9 cellular contexts compared by ENCODE assay signal in the genomic region with DNA sequence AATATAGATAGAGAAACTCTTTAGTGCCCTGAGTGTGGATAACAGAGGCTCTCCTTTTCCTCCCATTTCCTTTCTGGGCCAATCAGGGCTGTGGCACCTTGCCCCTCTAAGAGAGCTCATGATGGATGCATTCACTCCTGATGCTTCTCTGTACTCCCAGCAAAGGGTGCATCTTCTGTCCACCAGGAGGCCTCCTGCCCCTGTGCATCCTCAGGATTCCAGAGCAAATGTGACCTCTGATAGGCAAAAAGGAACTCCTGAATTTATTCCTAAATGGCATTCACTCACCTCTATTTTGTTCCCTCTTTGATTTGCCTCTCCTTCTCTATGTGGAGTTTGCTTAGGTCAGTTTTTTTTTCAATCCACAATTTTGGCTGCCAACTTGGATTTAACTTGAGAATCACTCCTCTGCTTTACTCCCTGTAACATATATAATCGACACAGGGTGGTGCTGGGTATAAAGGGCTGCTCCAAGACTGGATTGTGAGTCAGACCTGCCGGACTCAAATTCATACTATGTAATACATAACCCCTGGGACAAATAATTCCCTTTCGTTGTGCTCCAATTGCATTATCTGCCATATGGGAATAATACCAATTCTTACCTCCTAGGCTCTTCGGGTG. TPM values are rescaled to one million over a fixed set of nuclear protein-coding genes. Genes with fewer than 3 reads are reported as not detected.
DNase-seq lines count a peak whose midpoint lies in the region; ATAC-seq and TF ChIP-seq lines count a peak whose summit lies in the region.
"Had no signal": no experiment of that assay in that cellular context is flagged by ENCODE, and none has a peak within 500 bp of the region (broad histone marks: within the 10 kb centered on the region; RNA-seq: fewer than 3 reads in every experiment).

No MANE protein-coding gene starts in this region.

- H3K27ac ChIP-seq in left ventricle myocardium inferior (replicated peaks) (no peak overlapping the region), psoas muscle (no peak overlapping the region)

- intact Hi-C loops in left ventricle myocardium inferior (cut with micrococcal nuclease), result no loop called here
- intact Hi-C loops in left cardiac atrium (cut with DNase I), result no loop called here
- intact Hi-C loops in psoas muscle (cut with DNase I), result no loop called here

- H3K4me1 ChIP-seq in left ventricle myocardium inferior (no peaks in the 10 kb centered on the region), psoas muscle (no peaks in the 10 kb centered on the region)

- H3K4me3 ChIP-seq in left ventricle myocardium inferior (no peak overlapping the region), psoas muscle (no peak overlapping the region)

- H3K27me3 ChIP-seq in left ventricle myocardium inferior (ENCODE audit: low read depth) (peaks cover 59% of the 10 kb centered on the region), psoas muscle (ENCODE audit: insufficient read depth in 3 of 3, low read length in 2 of 3) (peaks cover 0 to 6% (median 3%) of the 10 kb centered on the region in 3 donors)

- WGBS in psoas muscle, 3 donors, result 60 to 70% (median 67%) methylated on average over 4 of the region's 4 CpGs

- H3K36me3 Mint-ChIP-seq in chondrocyte (ENCODE audit: low read depth), result no peaks in the 10 kb centered on the region
- no peaks in the 10 kb centered on the region for H3K36me3 Mint-ChIP-seq in stimulated activated memory B cell treated with anti-CD40 and anti-IgM and Interleukin-4, amounts not matched to agents 10 μg/mL and 1 μg/mL and 100 μg/mL, for 72 hours

- TF ChIP-seq CTCF in left ventricle myocardium inferior (IDR thresholded peaks at IDR 0.05; ENCODE audit: borderline replicate concordance), result peak; percentile 38
- peak; percentile 81 for TF ChIP-seq CTCF in chondrocyte (IDR thresholded peaks at IDR 0.05)
- TF ChIP-seq CTCF in psoas muscle (IDR thresholded peaks at IDR 0.05), result peak; percentile 11

- H3K9me3 Mint-ChIP-seq in chondrocyte (ENCODE audit: low read depth), result peaks cover 7% of the 10 kb centered on the region
- H3K9me3 Mint-ChIP-seq in stimulated activated memory B cell treated with anti-CD40 and anti-IgM and Interleukin-4, amounts not matched to agents 10 μg/mL and 1 μg/mL and 100 μg/mL, for 72 hours, result peaks cover 3% of the 10 kb centered on the region

- peaks cover 9% of the 10 kb centered on the region for H3K9me3 ChIP-seq in left ventricle myocardium inferior (replicated peaks)
- peaks cover 4% of the 10 kb centered on the region for H3K9me3 ChIP-seq in psoas muscle

- H3K27me3 Mint-ChIP-seq in chondrocyte (ENCODE audit: low read depth), result peaks cover 41% of the 10 kb centered on the region
- H3K27me3 Mint-ChIP-seq in stimulated activated memory B cell treated with anti-CD40 and anti-IgM and Interleukin-4, amounts not matched to agents 10 μg/mL and 1 μg/mL and 100 μg/mL, for 72 hours, result no peaks in the 10 kb centered on the region

- no peaks in the 10 kb centered on the region for H3K4me1 Mint-ChIP-seq in chondrocyte (ENCODE audit: low read depth)
- H3K4me1 Mint-ChIP-seq in stimulated activated memory B cell treated with anti-CD40 and anti-IgM and Interleukin-4, amounts not matched to agents 10 μg/mL and 1 μg/mL and 100 μg/mL, for 72 hours, result peaks cover 8% of the 10 kb centered on the region

- DNase-seq in left ventricle myocardium inferior, result no peak
- DNase-seq in left cardiac atrium, result no peak
- DNase-seq in NCI-H1930 (lab: John Stamatoyannopoulos, UW), result peak; percentile 9 to 11
- no peak for DNase-seq in chondrocyte (ENCODE audit: low spot score)
- DNase-seq in psoas muscle, result no peak
- no peak for DNase-seq in activated naive CD4-positive, alpha-beta T cell (lab: John Stamatoyannopoulos, UW)

- no peak overlapping the region for H3K27ac Mint-ChIP-seq in chondrocyte (ENCODE audit: unreplicated experiment)
- no peak overlapping the region for H3K27ac Mint-ChIP-seq in stimulated activated memory B cell treated with anti-CD40 and anti-IgM and Interleukin-4, amounts not matched to agents 10 μg/mL and 1 μg/mL and 100 μg/mL, for 72 hours

- ATAC-seq in left cardiac atrium (no peak), psoas muscle (no peak), HG02885 (IDR thresholded peaks at IDR 0.05; ENCODE audit: poor library complexity, unreplicated experiment) (no peak)
- ATAC-seq in stimulated activated memory B cell treated with anti-CD40 and anti-IgM and Interleukin-4, amounts not matched to agents 10 μg/mL and 1 μg/mL and 100 μg/mL, for 72 hours, result no peak

- H3K4me3 Mint-ChIP-seq in chondrocyte (ENCODE audit: unreplicated experiment), result no peak overlapping the region
- no peak overlapping the region for H3K4me3 Mint-ChIP-seq in stimulated activated memory B cell treated with anti-CD40 and anti-IgM and Interleukin-4, amounts not matched to agents 10 μg/mL and 1 μg/mL and 100 μg/mL, for 72 hours

- no peaks in the 10 kb centered on the region for H3K36me3 ChIP-seq in left ventricle myocardium inferior
- H3K36me3 ChIP-seq in psoas muscle (ENCODE audit: insufficient read depth in 1 of 2, low read depth in 1 of 2), result no peaks in the 10 kb centered on the region

RNA-seq across cellular contexts. Expression of gene MRGPRX4, which starts 1.1 kb away (rescaled TPM):
- total RNA-seq in left ventricle myocardium inferior, result not detected
- total RNA-seq in left cardiac atrium, result not detected
- not detected in 3 replicates for total RNA-seq in chondrocyte
- total RNA-seq in psoas muscle, result not detected
- polyA plus RNA-seq in psoas muscle, result not detected
- total RNA-seq: astrocyte had no signal

RNA-seq across cellular contexts. Expression of gene MRGPRX3, which starts 39.1 kb away (rescaled TPM):
- total RNA-seq in left ventricle myocardium inferior, result not detected
- not detected for total RNA-seq in left cardiac atrium
- not detected in 3 replicates for total RNA-seq in chondrocyte
- not detected for total RNA-seq in psoas muscle
- not detected for polyA plus RNA-seq in psoas muscle
- total RNA-seq: astrocyte had no signal

Comparison
In these comparisons a context has a peak if more than half of its experiments do, and no peak if none do; other contexts are left out.
1. DNase-seq: peak in NCI-H1930 (2 of 2); none in left ventricle myocardium inferior (single experiment), left cardiac atrium (single experiment), chondrocyte (single experiment), psoas muscle (0 of 2) and activated naive CD4-positive, alpha-beta T cell (0 of 4).
2. CTCF ChIP-seq: peak in every context shown above with its lines; median percentile 81 in chondrocyte; 38 in left ventricle myocardium inferior; 11 in psoas muscle.